In the genomic region with DNA sequence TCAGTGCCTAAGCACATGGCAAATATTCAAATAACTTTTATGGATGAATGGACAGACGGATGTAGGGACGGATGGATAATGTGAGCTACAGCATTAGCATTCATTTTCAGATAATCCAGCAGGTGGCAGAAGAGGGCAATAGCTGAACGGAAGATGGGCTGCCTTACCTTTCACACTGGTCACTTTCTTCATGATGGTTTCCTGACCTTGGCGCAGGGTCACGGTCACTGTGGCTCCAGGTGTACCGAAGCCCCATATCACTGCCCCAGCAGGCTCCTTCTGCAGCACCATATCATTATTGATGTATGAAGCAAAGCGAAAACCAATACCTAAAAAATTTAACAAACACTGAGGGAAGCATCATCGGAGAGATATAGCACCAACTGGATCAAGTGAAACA, we compare ENCODE assay signal across 8 cellular contexts. TPM values are rescaled to one million over a fixed set of nuclear protein-coding genes. Genes with fewer than 3 reads are reported as not detected.
A peak's percentile ranks its signal among the peaks of the same experiment; 100 is the strongest.
DNase-seq lines count a peak whose midpoint lies in the region; ATAC-seq and TF ChIP-seq lines count a peak whose summit lies in the region.

No MANE protein-coding gene starts in this region.

- no peaks in the 10 kb centered on the region for H3K27me3 ChIP-seq in smooth muscle cell (ENCODE audit: low read depth)

- peaks cover 0 to 1% of the 10 kb centered on the region in 2 donors for H3K9me3 Mint-ChIP-seq in activated T-cell treated with anti-CD3 and anti-CD28 coated beads, Interleukin-2, amount 50 U/mL, for 72 hours
- peaks cover 5% of the 10 kb centered on the region for H3K9me3 Mint-ChIP-seq in glutamatergic neuron (ENCODE audit: unreplicated experiment)

- no peak overlapping the region for H3K27ac ChIP-seq in smooth muscle cell (ENCODE audit: low read depth)

- H3K36me3 Mint-ChIP-seq in activated T-cell treated with anti-CD3 and anti-CD28 coated beads, Interleukin-2, amount 50 U/mL, for 72 hours (ENCODE audit: insufficient read depth in 2 of 2): peaks cover 0 to 3% of the 10 kb centered on the region in 2 donors
- H3K36me3 Mint-ChIP-seq in glutamatergic neuron (ENCODE audit: unreplicated experiment): no peaks in the 10 kb centered on the region

- TF ChIP-seq CTCF in AG09309 (IDR thresholded peaks at IDR 0.05; ENCODE audit: control insufficient read depth, insufficient read depth, low read depth, low read length, missing control alignments) (peak; percentile 80), GM12872 (IDR thresholded peaks at IDR 0.05; ENCODE audit: insufficient read depth, low read depth, low read length) (peak; percentile 81), glutamatergic neuron (IDR thresholded peaks at IDR 0.05; ENCODE audit: partially characterized antibody, unreplicated experiment) (peak; percentile 69), smooth muscle cell (IDR thresholded peaks at IDR 0.05; ENCODE audit: borderline replicate concordance, insufficient read depth, poor library complexity, severe bottlenecking) (peak; percentile 72)

- no peak for DNase-seq in AG09309 (ENCODE audit: low read depth)
- peak; percentile 31 for DNase-seq in NOMO-1 treated with dmso at 0.1 percent for 144 hours (lab: John Stamatoyannopoulos, UW; ENCODE audit: unreplicated experiment)
- DNase-seq in activated T-cell treated with anti-CD3 and anti-CD28 coated beads, Interleukin-2, amount 50 U/mL, for 72 hours: peak; percentile 49 to 52
- peak; percentile 22 for DNase-seq in glutamatergic neuron
- DNase-seq in smooth muscle cell (lab: John Stamatoyannopoulos, UW; ENCODE audit: unreplicated experiment): no peak

- H3K4me3 ChIP-seq in AG09309 (ENCODE audit: control insufficient read depth, low read depth, low read length): no peak overlapping the region
- no peak overlapping the region for H3K4me3 ChIP-seq in smooth muscle cell

- H3K4me2 ChIP-seq in smooth muscle cell: no peak overlapping the region

- H3K27ac Mint-ChIP-seq in activated T-cell treated with anti-CD3 and anti-CD28 coated beads, Interleukin-2, amount 50 U/mL, for 72 hours: no peak overlapping the region
- H3K27ac Mint-ChIP-seq in glutamatergic neuron (ENCODE audit: unreplicated experiment): no peak overlapping the region

- WGBS in smooth muscle cell (ENCODE audit: low lambda C conversion rate): 26% methylated on average over 8 of the region's 8 CpGs

- no peak overlapping the region for H3K9ac ChIP-seq in smooth muscle cell (ENCODE audit: low read depth)

- H3K27me3 Mint-ChIP-seq in activated T-cell treated with anti-CD3 and anti-CD28 coated beads, Interleukin-2, amount 50 U/mL, for 72 hours (ENCODE audit: low read depth): no peaks in the 10 kb centered on the region
- peaks cover 1% of the 10 kb centered on the region for H3K27me3 Mint-ChIP-seq in glutamatergic neuron (ENCODE audit: unreplicated experiment)

- no peaks in the 10 kb centered on the region for H3F3A ChIP-seq in smooth muscle cell (ENCODE audit: low read depth)

- H3K79me2 ChIP-seq in smooth muscle cell (ENCODE audit: low read depth): no peaks in the 10 kb centered on the region

- no peak overlapping the region for H2AFZ ChIP-seq in smooth muscle cell (ENCODE audit: low read depth)

- no peaks in the 10 kb centered on the region for H4K20me1 ChIP-seq in smooth muscle cell (ENCODE audit: low read depth)

- H3K36me3 ChIP-seq in smooth muscle cell (ENCODE audit: low read depth): no peaks in the 10 kb centered on the region

- H3K4me1 ChIP-seq in smooth muscle cell (ENCODE audit: low read depth): no peaks in the 10 kb centered on the region

- H3K4me3 Mint-ChIP-seq in activated T-cell treated with anti-CD3 and anti-CD28 coated beads, Interleukin-2, amount 50 U/mL, for 72 hours: no peak overlapping the region
- H3K4me3 Mint-ChIP-seq in glutamatergic neuron (ENCODE audit: unreplicated experiment): no peak overlapping the region

- ATAC-seq in HG03565 (IDR thresholded peaks at IDR 0.05; ENCODE audit: unreplicated experiment) (peak; percentile 31), HG03457 (IDR thresholded peaks at IDR 0.05; ENCODE audit: unreplicated experiment) (no peak)
- no peak for ATAC-seq in activated T-cell treated with anti-CD3 and anti-CD28 coated beads, Interleukin-2, amount 50 U/mL, for 72 hours (replicated peaks in 1 of 2)

- H3K4me1 Mint-ChIP-seq in activated T-cell treated with anti-CD3 and anti-CD28 coated beads, Interleukin-2, amount 50 U/mL, for 72 hours (ENCODE audit: low read depth): peaks cover 26% of the 10 kb centered on the region
- no peaks in the 10 kb centered on the region for H3K4me1 Mint-ChIP-seq in glutamatergic neuron (ENCODE audit: low read depth, unreplicated experiment)

- no peaks in the 10 kb centered on the region for H3K9me3 ChIP-seq in smooth muscle cell (replicated peaks; ENCODE audit: low read depth)

RNA-seq across cellular contexts. Expression of gene SIAE, which starts 4.3 kb away (rescaled TPM):
- total RNA-seq in activated T-cell treated with anti-CD3 and anti-CD28 coated beads, Interleukin-2, amount 50 U/mL, for 72 hours: 10 to 100 TPM in 1 of 2 donors, 1 to 10 TPM in 1; 8.4 to 12.0 TPM
- 4.5 TPM for total RNA-seq in glutamatergic neuron (ENCODE audit: unreplicated experiment)
- 12.5 and 14.1 TPM in 2 replicates for total RNA-seq in smooth muscle cell
- 9.7 and 11.5 TPM in 2 replicates for polyA plus RNA-seq in smooth muscle cell

RNA-seq across cellular contexts. Expression of gene SPA17, which starts 4.5 kb away (rescaled TPM):
- total RNA-seq in activated T-cell treated with anti-CD3 and anti-CD28 coated beads, Interleukin-2, amount 50 U/mL, for 72 hours: 1 to 10 TPM; 2.5 to 2.6 TPM
- total RNA-seq in glutamatergic neuron (ENCODE audit: unreplicated experiment) (4.6 TPM), smooth muscle cell (6.1 and 12.2 TPM in 2 replicates)
- 7.4 and 9.2 TPM in 2 replicates for polyA plus RNA-seq in smooth muscle cell

RNA-seq across cellular contexts. Expression of gene TBRG1, which starts 46.5 kb away (rescaled TPM):
- 10 to 100 TPM; 45.5 to 50.8 TPM for total RNA-seq in activated T-cell treated with anti-CD3 and anti-CD28 coated beads, Interleukin-2, amount 50 U/mL, for 72 hours
- total RNA-seq in glutamatergic neuron (ENCODE audit: unreplicated experiment) (35.3 TPM), smooth muscle cell (23.4 and 30.6 TPM in 2 replicates)
- polyA plus RNA-seq in smooth muscle cell: 28.5 and 28.9 TPM in 2 replicates

RNA-seq across cellular contexts. Expression of gene PANX3, which starts 58.0 kb away (rescaled TPM):
- total RNA-seq in activated T-cell treated with anti-CD3 and anti-CD28 coated beads, Interleukin-2, amount 50 U/mL, for 72 hours: not detected
- not detected for total RNA-seq in glutamatergic neuron (ENCODE audit: unreplicated experiment)
- total RNA-seq in smooth muscle cell: not detected in 2 replicates
- not detected in 2 replicates for polyA plus RNA-seq in smooth muscle cell

Comparison
In these comparisons a context has a peak if more than half of its experiments do, and no peak if none do; other contexts are left out.
1. DNase-seq: peak in NOMO-1 treated with dmso at 0.1 percent for 144 hours (single experiment), activated T-cell treated with anti-CD3 and anti-CD28 coated beads, Interleukin-2, amount 50 U/mL, for 72 hours (2 of 2) and glutamatergic neuron (single experiment); none in AG09309 (single experiment) and smooth muscle cell (single experiment).
2. Peak in every context shown above with its lines, with median percentiles within 50 percentile points of each other: CTCF ChIP-seq.